Comparison of ENCODE assay signal across 19 cellular contexts in genomic region chr5:167920589-167920988, GRCh38.
"Had no signal": no experiment of that assay in that cellular context is flagged by ENCODE, and none has a peak within 500 bp of the region (broad histone marks: within the 10 kb centered on the region; RNA-seq: fewer than 3 reads in every experiment).

No MANE protein-coding gene starts in this region.

- H3K9me3 ChIP-seq: lower lobe of right lung, psoas muscle, right lobe of liver, suprapubic skin had no signal

- H3K27me3 ChIP-seq: right lobe of liver, suprapubic skin had no signal

- H3K27ac ChIP-seq: lower lobe of right lung, psoas muscle, right lobe of liver, suprapubic skin had no signal

- H3K4me3 Mint-ChIP-seq: activated naive CD8-positive, alpha-beta T cell; mesothelial cell of epicardium; neural crest cell; stimulated activated naive CD8-positive, alpha-beta T cell treated with anti-CD3 and anti-CD28 coated beads, Interleukin-15, Interleukin-2, amounts not matched to agents 100 ng/mL and 50 ng/mL, for 24 hours; T-helper 2 cell treated with Interferon-gamma antibody and Interleukin-4, amounts not matched to agents 5 μg/mL and 100 μg/mL, for 36 hours; type B pancreatic cell had no signal

- H3K27ac Mint-ChIP-seq: activated naive CD8-positive, alpha-beta T cell; stimulated activated naive CD8-positive, alpha-beta T cell treated with anti-CD3 and anti-CD28 coated beads, Interleukin-15, Interleukin-2, amounts not matched to agents 100 ng/mL and 50 ng/mL, for 24 hours; T-helper 2 cell treated with Interferon-gamma antibody and Interleukin-4, amounts not matched to agents 5 μg/mL and 100 μg/mL, for 36 hours; type B pancreatic cell had no signal

- H3K4me1 ChIP-seq: lower lobe of right lung, psoas muscle, right lobe of liver had no signal

- H3K9me3 Mint-ChIP-seq: T-helper 2 cell treated with Interferon-gamma antibody and Interleukin-4, amounts not matched to agents 5 μg/mL and 100 μg/mL, for 36 hours had no signal

- ATAC-seq: left cardiac atrium, lower lobe of right lung, psoas muscle, right lobe of liver had no signal

- H3K27me3 Mint-ChIP-seq: activated naive CD8-positive, alpha-beta T cell; stimulated activated naive CD8-positive, alpha-beta T cell treated with anti-CD3 and anti-CD28 coated beads, Interleukin-15, Interleukin-2, amounts not matched to agents 100 ng/mL and 50 ng/mL, for 24 hours had no signal

- DNase-seq: activated CD4-positive, alpha-beta T cell treated with anti-CD3 and anti-CD28 coated beads, Interleukin-2, amount 50 U/mL, for 1 hour; activated CD8-positive, alpha-beta memory T cell treated with anti-CD3 and anti-CD28 coated beads for 24 hours; activated gamma-delta T cell treated with Interleukin-2 at 50 U/mL for 16 hours; amniotic stem cell; central memory CD4-positive, alpha-beta T cell; cortex of kidney; effector CD4-positive, alpha-beta T cell; foreskin melanocyte; left cardiac atrium; lower lobe of right lung; psoas muscle; right lobe of liver had no signal

- H3K36me3 ChIP-seq: lower lobe of right lung, right lobe of liver, suprapubic skin had no signal

- H3K36me3 Mint-ChIP-seq: activated naive CD8-positive, alpha-beta T cell had no signal

- H3K4me3 ChIP-seq: lower lobe of right lung, psoas muscle, right lobe of liver, suprapubic skin had no signal
